21 cellular contexts compared by ENCODE assay signal in genomic region chr6:130420911-130421310, GRCh38. TPM values are rescaled to one million over a fixed set of nuclear protein-coding genes. Genes with fewer than 3 reads are reported as not detected.
"Had no signal": no experiment of that assay in that cellular context is flagged by ENCODE, and none has a peak within 500 bp of the region (broad histone marks: within the 10 kb centered on the region; RNA-seq: fewer than 3 reads in every experiment).

No MANE protein-coding gene starts in this region.

- H3K36me3 Mint-ChIP-seq: activated naive CD4-positive, alpha-beta T cell treated with anti-CD3 and anti-CD28 coated beads, Interleukin-2, amount 50 U/mL, for 72 hours; naive thymus-derived CD8-positive, alpha-beta T cell had no signal

- H3K27me3 Mint-ChIP-seq: naive thymus-derived CD8-positive, alpha-beta T cell had no signal

- H3K27me3 ChIP-seq: adrenal gland, cardiac muscle cell, neutrophil, tibial artery had no signal

- H3K4me3 ChIP-seq: adrenal gland, cardiac muscle cell, tibial artery had no signal

- H3K4me3 Mint-ChIP-seq: activated T-helper 1 cell treated with anti-CD3 and anti-CD28 coated beads, Interleukin-12 subunit alpha, Interleukin-12 subunit beta, Interleukin-2, Interleukin-4 antibody, amounts not matched to agents 30 ng/mL and 10 ng/mL and 1 ng/mL, durations not matched to agents 14 hours and 24 hours and 36 hours; naive thymus-derived CD8-positive, alpha-beta T cell had no signal

- H3K9me3 Mint-ChIP-seq: activated naive CD4-positive, alpha-beta T cell treated with anti-CD3 and anti-CD28 coated beads, Interleukin-2, amount 50 U/mL, for 72 hours; activated T-helper 1 cell treated with anti-CD3 and anti-CD28 coated beads, Interleukin-12 subunit alpha, Interleukin-12 subunit beta, Interleukin-2, Interleukin-4 antibody, amounts not matched to agents 30 ng/mL and 10 ng/mL and 1 ng/mL, durations not matched to agents 14 hours and 24 hours and 36 hours; naive thymus-derived CD8-positive, alpha-beta T cell had no signal

- H3K27ac ChIP-seq: adrenal gland, cardiac muscle cell, epithelial cell of prostate, neutrophil, tibial artery, VCaP had no signal

- DNase-seq: activated CD4-positive, alpha-beta T cell treated with anti-CD3 and anti-CD28 coated beads for 1 hour; activated CD4-positive, alpha-beta T cell treated with anti-CD3 and anti-CD28 coated beads, Interleukin-2, amount 50 U/mL, for 4 hours; activated gamma-delta T cell treated with Interleukin-2 at 50 U/mL for 16 hours; activated T-cell treated with anti-CD3 and anti-CD28 coated beads for 4 hours; adrenal gland; dorsolateral prefrontal cortex; foreskin melanocyte; head of caudate nucleus; naive thymus-derived CD8-positive, alpha-beta T cell; retina; stimulated activated CD4-positive, alpha-beta T cell treated with anti-CD3 and anti-CD28 coated beads, Interleukin-2, amount 100 ng/mL, for 24 hours; stimulated activated naive CD4-positive, alpha-beta T cell treated with Interleukin-2 at 50 U/mL for 16 hours; SW 1271; T-helper 2 cell; tibial artery had no signal

- H3K27ac Mint-ChIP-seq: activated naive CD4-positive, alpha-beta T cell treated with anti-CD3 and anti-CD28 coated beads, Interleukin-2, amount 50 U/mL, for 72 hours; activated T-helper 1 cell treated with anti-CD3 and anti-CD28 coated beads, Interleukin-12 subunit alpha, Interleukin-12 subunit beta, Interleukin-2, Interleukin-4 antibody, amounts not matched to agents 30 ng/mL and 10 ng/mL and 1 ng/mL, durations not matched to agents 14 hours and 24 hours and 36 hours; naive thymus-derived CD8-positive, alpha-beta T cell had no signal

- H3K4me1 ChIP-seq: tibial artery had no signal

- ATAC-seq: activated naive CD4-positive, alpha-beta T cell treated with anti-CD3 and anti-CD28 coated beads, Interleukin-2, amount 50 U/mL, for 72 hours; naive thymus-derived CD8-positive, alpha-beta T cell had no signal

- H3K9me3 ChIP-seq: adrenal gland, neutrophil, tibial artery had no signal

- H3K36me3 ChIP-seq: adrenal gland, cardiac muscle cell, neutrophil, tibial artery had no signal

RNA-seq across cellular contexts. Expression of gene TMEM200A, which starts 55.1 kb away (rescaled TPM):
- polyA plus RNA-seq: cardiac muscle cell; naive thymus-derived CD8-positive, alpha-beta T cell had no signal
